ENCODE assay signal across 17 cellular contexts in the genomic region with DNA sequence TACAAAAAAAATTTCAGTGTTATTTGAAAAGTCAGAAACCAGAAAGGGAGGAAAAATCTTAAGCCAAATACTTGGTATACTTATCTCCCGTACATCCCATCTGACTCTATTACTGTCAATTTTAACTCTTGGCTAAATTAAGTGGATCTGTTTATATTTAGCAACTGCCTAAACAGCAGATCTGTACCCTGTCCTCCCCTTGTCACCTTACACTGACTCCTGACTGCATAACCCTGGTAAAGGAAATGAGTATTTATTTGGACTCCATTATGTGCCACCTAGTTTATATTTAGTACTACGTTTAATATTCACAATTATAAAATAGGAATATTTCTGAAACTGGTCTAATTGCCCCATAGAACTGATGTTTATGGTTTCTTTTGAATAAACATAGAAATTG.
DNase-seq lines count a peak whose midpoint lies in the region; ATAC-seq, FAIRE-seq and TF ChIP-seq lines count a peak whose summit lies in the region.
"Had no signal": no experiment of that assay in that cellular context is flagged by ENCODE, and none has a peak within 500 bp of the region (broad histone marks: within the 10 kb centered on the region; RNA-seq: fewer than 3 reads in every experiment).

No MANE protein-coding gene starts in this region.

- H3K27ac ChIP-seq in BLaER1 (no peak overlapping the region), OCI-LY7 (ENCODE audit: low read depth, low read length, poor library complexity, severe bottlenecking) (no peak overlapping the region), skeletal muscle tissue (ENCODE audit: low read depth, low read length) (peak overlapping the region; percentile 84), small intestine (ENCODE audit: low read depth in 1 of 2, low read length in 1 of 2) (no peak overlapping the region)
- H3K27ac ChIP-seq: A549, HL-60, SJCRH30 had no signal

- DNase-seq in OCI-LY7 (ENCODE audit: low spot score) (no peak), left cardiac atrium (no peak), HAP-1 (ENCODE audit: low spot score in 2 of 2) (no peak), small intestine (no peak), iPS-NIHi11 (ENCODE audit: low spot score) (no peak)
- DNase-seq: DMS153; EL; H7; NCI-H187 treated with DMSO at 0.1 percent for 48 hours; NK-92 treated with Interleukin-12 subunit alpha and Interleukin-12 subunit beta, amount 100 ng/mL, for 24 hours; RPMI8226; SJCRH30 had no signal

- H3K36me3 ChIP-seq in BLaER1 (no peaks in the 10 kb centered on the region), OCI-LY7 (ENCODE audit: insufficient read depth, low read length) (no peaks in the 10 kb centered on the region), skeletal muscle tissue (ENCODE audit: control insufficient read depth in 3 of 3, insufficient read depth in 3 of 3, low read length in 3 of 3) (no peaks in the 10 kb centered on the region), HAP-1 (replicated peaks) (no peaks in the 10 kb centered on the region), small intestine (ENCODE audit: control insufficient read depth in 2 of 2, insufficient read depth in 2 of 2, low read length in 2 of 2) (no peaks in the 10 kb centered on the region)

- no peak for TF ChIP-seq CTCF in OCI-LY7 (conservative IDR thresholded peaks at IDR 0.05; ENCODE audit: low read length)

- peak; percentile 79 to 86 for ATAC-seq in left cardiac atrium
- ATAC-seq: A549 had no signal

- in situ Hi-C loops in HAP-1 (cut with MboI; ENCODE audit: low sequenced_read_pairs), result no loop called here

- H2AFZ ChIP-seq in OCI-LY7 (ENCODE audit: low read length), result peak overlapping the region; percentile 66

- no TSS peak for BruUV-seq in OCI-LY7 (replicated peaks; lab: Mats Ljungman, UMichigan)

- H3K27me3 ChIP-seq in BLaER1 (no peaks in the 10 kb centered on the region), skeletal muscle tissue (ENCODE audit: control insufficient read depth in 3 of 3, insufficient read depth in 3 of 3, low read length in 3 of 3) (no peaks in the 10 kb centered on the region), HAP-1 (ENCODE audit: low read depth) (no peaks in the 10 kb centered on the region), small intestine (ENCODE audit: control insufficient read depth in 2 of 2, insufficient read depth in 2 of 2, low read length in 2 of 2) (no peaks in the 10 kb centered on the region)
- H3K27me3 ChIP-seq: SJCRH30 had no signal

- peaks cover 18% of the 10 kb centered on the region for H3K4me1 ChIP-seq in BLaER1
- H3K4me1 ChIP-seq in OCI-LY7 (ENCODE audit: insufficient read depth, low read length, poor library complexity, severe bottlenecking), result no peaks in the 10 kb centered on the region
- peaks cover 5 to 16% (median 8%) of the 10 kb centered on the region in 3 donors for H3K4me1 ChIP-seq in skeletal muscle tissue (ENCODE audit: control insufficient read depth in 3 of 3, insufficient read depth in 3 of 3, low read length in 3 of 3)
- H3K4me1 ChIP-seq in HAP-1, result peaks cover 14% of the 10 kb centered on the region
- H3K4me1 ChIP-seq in small intestine (ENCODE audit: control insufficient read depth in 2 of 2, insufficient read depth in 1 of 2, low read depth in 1 of 2, low read length in 1 of 2), result no peaks in the 10 kb centered on the region
- H3K4me1 ChIP-seq: A549, SJCRH30 had no signal

- no peak for FAIRE-seq in small intestine (lab: Jason Lieb, UNC)
- FAIRE-seq: A549, HTR-8/SVneo had no signal

- H3K4me3 ChIP-seq in BLaER1 (no peak overlapping the region), OCI-LY7 (ENCODE audit: low read depth, low read length, poor library complexity, severe bottlenecking) (no peak overlapping the region), skeletal muscle tissue (ENCODE audit: low read length in 3 of 3) (peak overlapping the region; percentile 69 to 71 (median 70)), HAP-1 (no peak overlapping the region), small intestine (ENCODE audit: low read depth in 1 of 2, low read length in 2 of 2) (no peak overlapping the region)
- H3K4me3 ChIP-seq: A549, SJCRH30 had no signal

- peak overlapping the region; percentile 47; the same call in 1 of the 2 replicates for H3K4me2 ChIP-seq in BLaER1
- no peak overlapping the region for H3K4me2 ChIP-seq in OCI-LY7 (ENCODE audit: low read length)
- H3K4me2 ChIP-seq: A549 had no signal

- H4K20me1 ChIP-seq in BLaER1 (no peaks in the 10 kb centered on the region), OCI-LY7 (ENCODE audit: insufficient read depth, low read length) (no peaks in the 10 kb centered on the region)

- H3K9me2 ChIP-seq in OCI-LY7 (ENCODE audit: insufficient read depth, low read length), result no peaks in the 10 kb centered on the region

- H3K79me2 ChIP-seq in OCI-LY7 (ENCODE audit: insufficient read depth, low read depth, low read length), result no peaks in the 10 kb centered on the region

- H3K9me3 ChIP-seq in BLaER1 (peaks cover 5% of the 10 kb centered on the region), OCI-LY7 (ENCODE audit: low read length) (peaks cover 1% of the 10 kb centered on the region; the same call in 1 of the 2 replicates), skeletal muscle tissue (ENCODE audit: control insufficient read depth in 3 of 3, low read length in 3 of 3) (no peaks in the 10 kb centered on the region), HAP-1 (no peaks in the 10 kb centered on the region), small intestine (ENCODE audit: control insufficient read depth, low read depth) (no peaks in the 10 kb centered on the region)
- H3K9me3 ChIP-seq: A549, SJCRH30 had no signal

- intact Hi-C loops in OCI-LY7 (cut with micrococcal nuclease; ENCODE audit: unreplicated experiment) (no loop called here), left cardiac atrium (cut with DNase I) (loop anchor here in 1 of 2 donors (5.0 kb wide), 1 partner anchor 40 kb away; no protein-coding TSS in a partner anchor)

- no peak overlapping the region for H3K9ac ChIP-seq in BLaER1
- peak overlapping the region; percentile 75 to 86 (median 79) for H3K9ac ChIP-seq in skeletal muscle tissue (ENCODE audit: low read depth in 1 of 3, low read length in 3 of 3)

- WGBS in small intestine, 3 donors, result 62 to 86% (median 72%) methylated on average over 2 of the region's 2 CpGs

- CTCF ChIA-PET in OCI-LY7 (lab: Charles Lee; ENCODE audit: unreplicated experiment), result no interaction called here

- POLR2A ChIA-PET in OCI-LY7 (lab: Charles Lee), result no interaction called here

Comparison
In these comparisons a context has a peak if more than half of its experiments do, and no peak if none do; other contexts are left out.
1. H3K4me3 ChIP-seq: peak in skeletal muscle tissue (3 of 3); none in BLaER1 (single experiment), OCI-LY7 (single experiment), HAP-1 (single experiment) and small intestine (0 of 2).